ENCODE assay signal across 15 cellular contexts in genomic region chr11:71343828-71344400, GRCh38.
A peak's percentile ranks its signal among the peaks of the same experiment; 100 is the strongest.
DNase-seq lines count a peak whose midpoint lies in the region; ATAC-seq, FAIRE-seq and TF ChIP-seq lines count a peak whose summit lies in the region.
"Had no signal": no experiment of that assay in that cellular context is flagged by ENCODE, and none has a peak within 500 bp of the region (broad histone marks: within the 10 kb centered on the region; RNA-seq: fewer than 3 reads in every experiment).

No MANE protein-coding gene starts in this region.

- H3K9me3 Mint-ChIP-seq in chondrocyte (ENCODE audit: low read depth) (no peaks in the 10 kb centered on the region), neural progenitor cell (no peaks in the 10 kb centered on the region)

- H3K27ac Mint-ChIP-seq in chondrocyte (ENCODE audit: unreplicated experiment) (no peak overlapping the region), neural progenitor cell (no peak overlapping the region)
- H3K27ac Mint-ChIP-seq: CD8-positive, alpha-beta memory T cell had no signal

- H3K4me3 Mint-ChIP-seq in chondrocyte (ENCODE audit: unreplicated experiment) (no peak overlapping the region), neural progenitor cell (no peak overlapping the region)
- H3K4me3 Mint-ChIP-seq: CD8-positive, alpha-beta memory T cell had no signal

- H2BK5ac ChIP-seq in IMR-90 (ENCODE audit: low read depth, low read length, poor library complexity, severe bottlenecking): no peak overlapping the region

- intact Hi-C loops in IMR-90 (cut with micrococcal nuclease): no loop called here

- H3K14ac ChIP-seq in IMR-90 (replicated peaks; ENCODE audit: low read depth, low read length): no peak overlapping the region

- H3K4me3 ChIP-seq in IMR-90 (ENCODE audit: insufficient read depth, low read depth, low read length) (no peak overlapping the region), neural progenitor cell (no peak overlapping the region)
- H3K4me3 ChIP-seq: BLaER1 treated with 17β-estradiol and CSF1 and Interleukin-3, amounts not matched to agents 10 nM and 100 nM had no signal

- H4K5ac ChIP-seq in IMR-90 (ENCODE audit: low read depth, low read length): no peak overlapping the region

- no TSS peak for BruUV-seq in IMR-90 (replicated peaks; lab: Mats Ljungman, UMichigan)

- H4K20me1 ChIP-seq in IMR-90 (ENCODE audit: insufficient read depth, low read length) (no peaks in the 10 kb centered on the region), neural progenitor cell (ENCODE audit: low read depth) (no peaks in the 10 kb centered on the region)
- H4K20me1 ChIP-seq: BLaER1 treated with 17β-estradiol and CSF1 and Interleukin-3, amounts not matched to agents 10 nM and 100 nM had no signal

- peak; percentile 56 for TF ChIP-seq CTCF in C4-2B (conservative IDR thresholded peaks at IDR 0.05)
- TF ChIP-seq CTCF in IMR-90 (conservative IDR thresholded peaks at IDR 0.05; ENCODE audit: low read depth, low read length): no peak
- peak; percentile 53 for TF ChIP-seq CTCF in chondrocyte (IDR thresholded peaks at IDR 0.05)
- TF ChIP-seq CTCF in neural progenitor cell (IDR thresholded peaks at IDR 0.05): no peak

- H3K36me3 ChIP-seq in IMR-90 (ENCODE audit: control insufficient read depth, insufficient read depth, low read length) (no peaks in the 10 kb centered on the region), neural progenitor cell (no peaks in the 10 kb centered on the region)
- H3K36me3 ChIP-seq: BLaER1 treated with 17β-estradiol and CSF1 and Interleukin-3, amounts not matched to agents 10 nM and 100 nM had no signal

- H2AFZ ChIP-seq in IMR-90 (replicated peaks; ENCODE audit: low read length, poor library complexity) (peak overlapping the region; percentile 65), neural progenitor cell (replicated peaks) (peak overlapping the region; percentile 72)

- H3K4me1 ChIP-seq in IMR-90 (ENCODE audit: control insufficient read depth, insufficient read depth, low read length) (peaks cover 22% of the 10 kb centered on the region), neural progenitor cell (no peaks in the 10 kb centered on the region)

- POLR2A ChIA-PET in IMR-90 (lab: Charles Lee; ENCODE audit: unreplicated experiment): no interaction called here

- no peak overlapping the region for H2BK120ac ChIP-seq in IMR-90 (ENCODE audit: low read depth, low read length)

- CTCF ChIA-PET in IMR-90 (lab: Yijun Ruan, JAX): interaction anchor here (0.9 to 1.2 kb wide), 2 partner anchors 21 to 92 kb away, joined by 3 to 6 read pairs; partner anchors contain the start of gene SHANK2

- ATAC-seq in IMR-90 (ENCODE audit: low read depth) (no peak), GM21526 (IDR thresholded peaks at IDR 0.05; ENCODE audit: low FRiP score, unreplicated experiment) (no peak)

- H3K36me3 Mint-ChIP-seq in chondrocyte (ENCODE audit: low read depth) (no peaks in the 10 kb centered on the region), neural progenitor cell (no peaks in the 10 kb centered on the region)
- H3K36me3 Mint-ChIP-seq: CD8-positive, alpha-beta memory T cell had no signal

- FAIRE-seq in HTR-8/SVneo (lab: Jason Lieb, UNC): no peak
- FAIRE-seq: D721Med had no signal

- dilution Hi-C loops in IMR-90 (cut with HindIII; ENCODE audit: low sequenced_read_pairs, unreplicated experiment): no loop called here

- H2BK15ac ChIP-seq in IMR-90 (ENCODE audit: low read depth, low read length): no peak overlapping the region

- TF ChIP-seq POLR2A in IMR-90 (IDR thresholded peaks at IDR 0.05; ENCODE audit: low read depth, low read length): no peak

- peaks cover 6% of the 10 kb centered on the region; the same call in 1 of the 2 replicates for H3K9me1 ChIP-seq in IMR-90 (ENCODE audit: insufficient read depth, low read length)

- H2BK20ac ChIP-seq in IMR-90 (ENCODE audit: low read depth, low read length): no peak overlapping the region

- H4K91ac ChIP-seq in IMR-90 (ENCODE audit: insufficient read depth, low read depth, low read length): no peak overlapping the region

- H4K8ac ChIP-seq in IMR-90 (ENCODE audit: low read depth in 2 of 2, low read length in 2 of 2): no peak overlapping the region

- H3K4me2 ChIP-seq in IMR-90 (ENCODE audit: low read depth, low read length) (no peak overlapping the region), neural progenitor cell (no peak overlapping the region)
- H3K4me2 ChIP-seq: BLaER1 treated with 17β-estradiol and CSF1 and Interleukin-3, amounts not matched to agents 10 nM and 100 nM; KMS-11; SK-N-SH had no signal

- no peak overlapping the region for H3K23ac ChIP-seq in IMR-90 (ENCODE audit: low read depth, low read length)

- H3K27me3 Mint-ChIP-seq in chondrocyte (ENCODE audit: low read depth) (peaks cover 84% of the 10 kb centered on the region), neural progenitor cell (ENCODE audit: insufficient read depth, low read depth) (peaks cover 9% of the 10 kb centered on the region)

- H3K18ac ChIP-seq in IMR-90 (ENCODE audit: low read depth, low read length): no peak overlapping the region

- H3K9ac ChIP-seq in IMR-90 (ENCODE audit: low read depth, low read length) (no peak overlapping the region), neural progenitor cell (no peak overlapping the region)
- H3K9ac ChIP-seq: BLaER1 treated with 17β-estradiol and CSF1 and Interleukin-3, amounts not matched to agents 10 nM and 100 nM; KMS-11; SK-N-SH had no signal

- peaks cover 32% of the 10 kb centered on the region for H3K27me3 ChIP-seq in IMR-90 (ENCODE audit: control insufficient read depth, insufficient read depth, low read length)
- no peaks in the 10 kb centered on the region for H3K27me3 ChIP-seq in neural progenitor cell
- H3K27me3 ChIP-seq: BLaER1 treated with 17β-estradiol and CSF1 and Interleukin-3, amounts not matched to agents 10 nM and 100 nM had no signal

- H3K4ac ChIP-seq in IMR-90 (ENCODE audit: low read depth, low read length): no peak overlapping the region

- TF ChIP-seq RAD21 in IMR-90 (IDR thresholded peaks at IDR 0.05; ENCODE audit: low read length): no peak

- no peak overlapping the region for H3K27ac ChIP-seq in C4-2B
- no peak overlapping the region for H3K27ac ChIP-seq in IMR-90 (ENCODE audit: insufficient read depth, low read length)
- no peak overlapping the region for H3K27ac ChIP-seq in neural progenitor cell
- H3K27ac ChIP-seq: BLaER1 treated with 17β-estradiol and CSF1 and Interleukin-3, amounts not matched to agents 10 nM and 100 nM; KMS-11 had no signal

- H3K9me3 ChIP-seq in IMR-90 (ENCODE audit: control insufficient read depth, insufficient read depth, low read length) (peaks cover 2% of the 10 kb centered on the region; the same call in 1 of the 2 replicates), neural progenitor cell (ENCODE audit: low read depth) (no peaks in the 10 kb centered on the region)
- H3K9me3 ChIP-seq: BLaER1 treated with 17β-estradiol and CSF1 and Interleukin-3, amounts not matched to agents 10 nM and 100 nM; SK-N-SH had no signal

- H3K4me1 Mint-ChIP-seq in chondrocyte (ENCODE audit: low read depth): no peaks in the 10 kb centered on the region
- peaks cover 2% of the 10 kb centered on the region for H3K4me1 Mint-ChIP-seq in neural progenitor cell
- H3K4me1 Mint-ChIP-seq: CD8-positive, alpha-beta memory T cell had no signal

- H3K56ac ChIP-seq in IMR-90 (ENCODE audit: extremely low read depth, insufficient read depth, low read length): no peak overlapping the region

- 68% methylated on average over 8 of the region's 11 CpGs; no CpG with 5 or more reads in 1 of the 2 experiments for WGBS in IMR-90 (ENCODE audit: extremely low coverage in 2 of 2, insufficient read length in 1 of 2), 2 experiments

- H3K79me2 ChIP-seq in neural progenitor cell (ENCODE audit: low read depth): no peaks in the 10 kb centered on the region

- 0 out of 2 replicates have a peak overlapping the region, but pooled peaks have one; percentile 20 for H2AK5ac ChIP-seq in IMR-90 (ENCODE audit: low read depth, low read length)

- H3K79me1 ChIP-seq in IMR-90 (ENCODE audit: low read depth in 1 of 2, low read length in 2 of 2): no peaks in the 10 kb centered on the region

- in situ Hi-C loops in IMR-90 (cut with MboI; ENCODE audit: low sequenced_read_pairs): no loop called here

- no peak for DNase-seq in IMR-90
- DNase-seq in chondrocyte (ENCODE audit: low spot score): no peak
- no peak for DNase-seq in neural progenitor cell (ENCODE audit: low spot score)
- no peak for DNase-seq in NOMO-1 treated with DMSO at 0.1 percent for 48 hours (lab: John Stamatoyannopoulos, UW; ENCODE audit: unreplicated experiment)
- no peak for DNase-seq in SHP77 (lab: John Stamatoyannopoulos, UW)
- no peak for DNase-seq in HTR-8/SVneo (ENCODE audit: insufficient read length, low spot score)
- DNase-seq: CD8-positive, alpha-beta memory T cell; NCI-H1417 treated with DMSO at 0.1 percent for 48 hours; NCI-H187 treated with DMSO at 0.1 percent for 48 hours had no signal

- no peaks in the 10 kb centered on the region for H3F3A ChIP-seq in neural progenitor cell (ENCODE audit: low read depth)

- H2AK9ac ChIP-seq in IMR-90 (replicated peaks; ENCODE audit: low read depth, low read length, poor library complexity): no peak overlapping the region

TF ChIP-seq in IMR-90, 13 proteins besides CTCF, POLR2A, EP300 and RAD21 (continues in another document):
- TF ChIP-seq MXI1 (IDR thresholded peaks at IDR 0.05; ENCODE audit: borderline replicate concordance, low read depth, low read length): no peak
- TF ChIP-seq MAZ (IDR thresholded peaks at IDR 0.05; ENCODE audit: borderline replicate concordance, low read depth, low read length): no peak
- TF ChIP-seq ELK1 (IDR thresholded peaks at IDR 0.05; ENCODE audit: borderline replicate concordance, low read depth, low read length): no peak
- no peak for TF ChIP-seq NFE2L2 (IDR thresholded peaks at IDR 0.05; ENCODE audit: low read depth, low read length)
- no peak for TF ChIP-seq CHD1 (IDR thresholded peaks at IDR 0.05; ENCODE audit: low read depth, low read length)
- TF ChIP-seq USF2 (IDR thresholded peaks at IDR 0.05; ENCODE audit: low read depth, low read length): no peak
- TF ChIP-seq BHLHE40 (IDR thresholded peaks at IDR 0.05; ENCODE audit: low read depth, low read length): no peak

Comparison
In these comparisons a context has a peak if more than half of its experiments do, and no peak if none do; other contexts are left out.
1. CTCF ChIP-seq: peak in C4-2B (single experiment) and chondrocyte (single experiment); none in IMR-90 (single experiment) and neural progenitor cell (single experiment).